Comparison of ENCODE assay signal across 28 cellular contexts in genomic region chr17:60145006-60145935, GRCh38. TPM values are rescaled to one million over a fixed set of nuclear protein-coding genes. Genes with fewer than 3 reads are reported as not detected.
A peak's percentile ranks its signal among the peaks of the same experiment; 100 is the strongest.
DNase-seq lines count a peak whose midpoint lies in the region; TF ChIP-seq lines count a peak whose summit lies in the region.
"Had no signal": no experiment of that assay in that cellular context is flagged by ENCODE, and none has a peak within 500 bp of the region (broad histone marks: within the 10 kb centered on the region; RNA-seq: fewer than 3 reads in every experiment).

No MANE protein-coding gene starts in this region.

- H3K27me3 ChIP-seq in GM23248 (replicated peaks; ENCODE audit: insufficient read depth) (peaks cover 41% of the 10 kb centered on the region), HUES48 (ENCODE audit: control insufficient read depth, insufficient read depth, low read length) (peaks cover 66% of the 10 kb centered on the region), suprapubic skin (peaks cover 74% of the 10 kb centered on the region), smooth muscle cell (ENCODE audit: low read depth) (peaks cover 78% of the 10 kb centered on the region)

- H3K4me2 ChIP-seq in GM23248 (ENCODE audit: unreplicated experiment) (no peak overlapping the region), smooth muscle cell (no peak overlapping the region)

- CTCF ChIA-PET in Calu3 (lab: Charles Lee), result no interaction called here

- in situ Hi-C loops in GM23248 (cut with MboI), result no loop called here

- H3K4me1 ChIP-seq in GM23248 (ENCODE audit: insufficient read depth), result peaks cover 14% of the 10 kb centered on the region
- peaks cover 35% of the 10 kb centered on the region for H3K4me1 ChIP-seq in HUES48 (ENCODE audit: control insufficient read depth, insufficient read depth, low read length)
- H3K4me1 ChIP-seq in suprapubic skin, result peaks cover 36% of the 10 kb centered on the region
- peaks cover 38% of the 10 kb centered on the region for H3K4me1 ChIP-seq in smooth muscle cell (ENCODE audit: low read depth)

- WGBS in GM23248 (ENCODE audit: low coverage in 1 of 2, low lambda C conversion rate in 2 of 2, missing lambda C conversion rate in 2 of 2), 2 experiments, result 28 to 29% methylated on average over 16 to 17 of the region's 17 CpGs
- WGBS in suprapubic skin, result 40% methylated on average over 17 of the region's 17 CpGs
- WGBS in smooth muscle cell (ENCODE audit: low lambda C conversion rate), result 44% methylated on average over 17 of the region's 17 CpGs

- H3K36me3 Mint-ChIP-seq in Calu3 (ENCODE audit: insufficient read depth, unreplicated experiment), result no peaks in the 10 kb centered on the region
- H3K36me3 Mint-ChIP-seq: natural killer cell treated with Interleukin-12 subunit alpha and Interleukin-12 subunit beta and Interleukin-15 and Interleukin-18, amount 100 ng/mL, for 72 hours had no signal

- H3K9me3 ChIP-seq in GM23248 (ENCODE audit: low read depth) (no peaks in the 10 kb centered on the region), HUES48 (ENCODE audit: control insufficient read depth, insufficient read depth, low read length) (no peaks in the 10 kb centered on the region), suprapubic skin (no peaks in the 10 kb centered on the region), smooth muscle cell (replicated peaks; ENCODE audit: low read depth) (no peaks in the 10 kb centered on the region)
- H3K9me3 ChIP-seq: BE2C, Caco-2, esophagus muscularis mucosa, heart left ventricle, psoas muscle had no signal

- no peak overlapping the region for H2AFZ ChIP-seq in GM23248
- no peak overlapping the region for H2AFZ ChIP-seq in smooth muscle cell (ENCODE audit: low read depth)

- H3K9ac ChIP-seq in GM23248 (no peak overlapping the region), HUES48 (ENCODE audit: low read depth, low read length) (no peak overlapping the region), smooth muscle cell (ENCODE audit: low read depth) (no peak overlapping the region)

- H3K27ac ChIP-seq in GM23248 (no peak overlapping the region), HUES48 (ENCODE audit: low read depth, low read length) (peak overlapping the region; percentile 0), suprapubic skin (no peak overlapping the region), smooth muscle cell (ENCODE audit: low read depth) (no peak overlapping the region)
- H3K27ac ChIP-seq: esophagus muscularis mucosa, psoas muscle had no signal

- no peaks in the 10 kb centered on the region for H3K9me2 ChIP-seq in GM23248 (ENCODE audit: insufficient read depth)

- no TSS peak for BruUV-seq in Calu3 (replicated peaks; lab: Mats Ljungman, UMichigan)

- H3K4me3 ChIP-seq in GM23248, result no peak overlapping the region
- 0 out of 2 replicates have a peak overlapping the region, but pooled peaks have one; percentile 13 for H3K4me3 ChIP-seq in HUES48 (ENCODE audit: low read depth, low read length)
- no peak overlapping the region for H3K4me3 ChIP-seq in suprapubic skin
- no peak overlapping the region for H3K4me3 ChIP-seq in smooth muscle cell
- H3K4me3 ChIP-seq: dorsolateral prefrontal cortex, esophagus muscularis mucosa, heart left ventricle, psoas muscle had no signal

- peaks cover 9% of the 10 kb centered on the region; the same call in 1 of the 2 replicates for H3F3A ChIP-seq in GM23248 (ENCODE audit: insufficient read depth)
- no peaks in the 10 kb centered on the region for H3F3A ChIP-seq in smooth muscle cell (ENCODE audit: low read depth)

- no peak overlapping the region for H3K4me3 Mint-ChIP-seq in Calu3 (ENCODE audit: low read depth, unreplicated experiment)
- H3K4me3 Mint-ChIP-seq: activated T-cell treated with anti-CD3 and anti-CD28 coated beads, Interleukin-2, amount 50 U/mL, for 72 hours; natural killer cell treated with Interleukin-12 subunit alpha and Interleukin-12 subunit beta and Interleukin-15 and Interleukin-18, amount 100 ng/mL, for 72 hours had no signal

- no peaks in the 10 kb centered on the region for H3K9me3 Mint-ChIP-seq in Calu3 (ENCODE audit: low read depth, unreplicated experiment)
- H3K9me3 Mint-ChIP-seq: activated naive CD4-positive, alpha-beta T cell treated with anti-CD3 and anti-CD28 coated beads, Interleukin-2, amount 50 U/mL, for 72 hours; activated T-cell treated with anti-CD3 and anti-CD28 coated beads, Interleukin-2, amount 50 U/mL, for 72 hours; natural killer cell treated with Interleukin-12 subunit alpha and Interleukin-12 subunit beta and Interleukin-15 and Interleukin-18, amount 100 ng/mL, for 72 hours had no signal

- intact Hi-C loops in Calu3 (cut with micrococcal nuclease; ENCODE audit: unreplicated experiment), result loop anchor here (10.0 kb wide), 1 partner anchor 290 kb away; no protein-coding TSS in a partner anchor

- peaks cover 19% of the 10 kb centered on the region for H3K4me1 Mint-ChIP-seq in Calu3 (ENCODE audit: low read depth, unreplicated experiment)

- H3K79me2 ChIP-seq in GM23248 (ENCODE audit: insufficient read depth) (no peaks in the 10 kb centered on the region), smooth muscle cell (ENCODE audit: low read depth) (no peaks in the 10 kb centered on the region)

- peaks cover 56% of the 10 kb centered on the region for H3K27me3 Mint-ChIP-seq in Calu3 (ENCODE audit: unreplicated experiment)

- DNase-seq in GM23248, result peak; percentile 35
- DNase-seq in cerebellar nuclear complex (lab: John Stamatoyannopoulos, UW), result peak; percentile 85 to 94
- peak; percentile 30 for DNase-seq in left kidney (ENCODE audit: low read depth, low spot score)
- DNase-seq in suprapubic skin (ENCODE audit: low spot score in 2 of 2), result no peak
- DNase-seq in Calu3, result no peak
- no peak for DNase-seq in smooth muscle cell (lab: John Stamatoyannopoulos, UW; ENCODE audit: unreplicated experiment)
- DNase-seq: activated CD4-positive, CD25-positive, alpha-beta regulatory T cell treated with anti-CD3 and anti-CD28 coated beads, Interleukin-2, amount 50 U/mL, for 72 hours; activated CD8-positive, alpha-beta memory T cell treated with anti-CD3 and anti-CD28 coated beads for 24 hours; activated T-cell treated with anti-CD3 and anti-CD28 coated beads, Interleukin-2, amount 50 U/mL, for 72 hours; BE2C; Caco-2; mesendoderm; NCI-H1105 treated with DMSO at 0.1 percent for 48 hours; OCI-M1; psoas muscle; small intestine; stimulated activated CD4-positive, alpha-beta T cell treated with anti-CD3 and anti-CD28 coated beads, Interleukin-4, amount 100 ng/mL, for 4 hours; T-helper 9 cell had no signal

- TF ChIP-seq EP300 in suprapubic skin (IDR thresholded peaks at IDR 0.05), result no peak

- TF ChIP-seq POLR2A in suprapubic skin (IDR thresholded peaks at IDR 0.05), result no peak

- H3K27ac Mint-ChIP-seq in Calu3 (ENCODE audit: unreplicated experiment), result no peak overlapping the region
- H3K27ac Mint-ChIP-seq: activated naive CD4-positive, alpha-beta T cell treated with anti-CD3 and anti-CD28 coated beads, Interleukin-2, amount 50 U/mL, for 72 hours; activated T-cell treated with anti-CD3 and anti-CD28 coated beads, Interleukin-2, amount 50 U/mL, for 72 hours; natural killer cell treated with Interleukin-12 subunit alpha and Interleukin-12 subunit beta and Interleukin-15 and Interleukin-18, amount 100 ng/mL, for 72 hours had no signal

- H4K20me1 ChIP-seq in GM23248 (ENCODE audit: insufficient read depth) (no peaks in the 10 kb centered on the region), smooth muscle cell (ENCODE audit: low read depth) (no peaks in the 10 kb centered on the region)

- no peak for TF ChIP-seq CTCF in suprapubic skin (IDR thresholded peaks at IDR 0.05)
- TF ChIP-seq CTCF in Calu3 (IDR thresholded peaks at IDR 0.05; ENCODE audit: unreplicated experiment), result no peak
- no peak for TF ChIP-seq CTCF in smooth muscle cell (IDR thresholded peaks at IDR 0.05; ENCODE audit: borderline replicate concordance, insufficient read depth, poor library complexity, severe bottlenecking)

- H3K36me3 ChIP-seq in GM23248 (ENCODE audit: low read depth), result no peaks in the 10 kb centered on the region
- H3K36me3 ChIP-seq in HUES48 (ENCODE audit: control insufficient read depth, insufficient read depth, low read length), result no peaks in the 10 kb centered on the region
- no peaks in the 10 kb centered on the region for H3K36me3 ChIP-seq in suprapubic skin
- H3K36me3 ChIP-seq in smooth muscle cell (ENCODE audit: low read depth), result no peaks in the 10 kb centered on the region
- H3K36me3 ChIP-seq: BE2C, esophagus muscularis mucosa, heart left ventricle had no signal

RNA-seq across cellular contexts. Expression of gene CA4, which starts 4.5 kb away (rescaled TPM):
- total RNA-seq in GM23248 (2014; rRNA removed; shearing (Covaris generic)), result not detected in 2 replicates
- polyA plus RNA-seq in GM23248 (2016; fragmentation: Nextera tagmentation; extraction: Ambion mirVana) (not detected in 2 replicates), smooth muscle cell (0.87 TPM in 1 of 2 replicates, not detected in the other)
- total RNA-seq in suprapubic skin (1 to 10 TPM in 3 of 4 donors, not detected in 1; 2.2 to 9.0 (median 7.2) TPM), Calu3 (2022) (0.78 and 1.1 TPM in 2 replicates), smooth muscle cell (not detected in 2 replicates)
- total RNA-seq: activated naive CD4-positive, alpha-beta T cell treated with anti-CD3 and anti-CD28 coated beads, Interleukin-2, amount 50 U/mL, for 72 hours; activated T-cell treated with anti-CD3 and anti-CD28 coated beads, Interleukin-2, amount 50 U/mL, for 72 hours; Caco-2; HT1080; LHCN-M2; natural killer cell treated with Interleukin-12 subunit alpha and Interleukin-12 subunit beta and Interleukin-15 and Interleukin-18, amount 100 ng/mL, for 72 hours; NCI-H460; SK-MEL-5 had no signal

Comparison
In these comparisons a context has a peak if more than half of its experiments do, and no peak if none do; other contexts are left out.
1. DNase-seq: peak in GM23248 (single experiment), cerebellar nuclear complex (2 of 2) and left kidney (single experiment); none in suprapubic skin (0 of 2), Calu3 (single experiment) and smooth muscle cell (single experiment).